ENCODE assay signal across 8 cellular contexts in genomic region chr13:39942901-39943273, GRCh38.
DNase-seq lines count a peak whose midpoint lies in the region; ATAC-seq and TF ChIP-seq lines count a peak whose summit lies in the region.

No MANE protein-coding gene starts in this region.

- no peak overlapping the region for H3K4me3 ChIP-seq in RWPE2 (ENCODE audit: severe bottlenecking)
- H3K4me3 ChIP-seq in trophoblast cell (ENCODE audit: low read depth, low read length): no peak overlapping the region

- no peak overlapping the region for H4K91ac ChIP-seq in trophoblast cell (ENCODE audit: low read depth, low read length)

- no peak overlapping the region for H2BK120ac ChIP-seq in trophoblast cell (ENCODE audit: insufficient read depth, low read length, poor library complexity)

- TF ChIP-seq CTCF in RWPE2 (IDR thresholded peaks at IDR 0.05; ENCODE audit: poor library complexity, severe bottlenecking) (peak; percentile 86), type B pancreatic cell (conservative IDR thresholded peaks at IDR 0.05) (peak; percentile 92)

- H3K79me1 ChIP-seq in trophoblast cell (ENCODE audit: low read length): peaks cover 8% of the 10 kb centered on the region

- no peak overlapping the region for H2AK5ac ChIP-seq in trophoblast cell (ENCODE audit: low read length)

- H3K4me1 ChIP-seq in RWPE2 (ENCODE audit: insufficient read depth, poor library complexity, severe bottlenecking): no peaks in the 10 kb centered on the region
- H3K4me1 ChIP-seq in trophoblast cell (ENCODE audit: control insufficient read depth in 1 of 2, insufficient read depth in 2 of 2, low read length in 2 of 2): peaks cover 5% of the 10 kb centered on the region in 2 experiments

- H3K9me3 Mint-ChIP-seq in activated T-helper 2 cell treated with anti-CD3 and anti-CD28 coated beads, Interferon-gamma antibody, Interleukin-2, Interleukin-4, amounts not matched to agents 10 μg/mL and 5 μg/mL and 100 μg/mL, durations not matched to agents 14 hours and 24 hours and 36 hours: no peaks in the 10 kb centered on the region
- H3K9me3 Mint-ChIP-seq in type B pancreatic cell: peaks cover 8% of the 10 kb centered on the region

- no peak overlapping the region for H3K14ac ChIP-seq in trophoblast cell (ENCODE audit: low read length)

- no peaks in the 10 kb centered on the region for H3K79me2 ChIP-seq in trophoblast cell (ENCODE audit: control insufficient read depth, insufficient read depth, low read length, poor library complexity)

- H4K12ac ChIP-seq in trophoblast cell (ENCODE audit: low read depth, low read length): no peak overlapping the region

- no CpG with 5 or more reads among the region's 8 CpGs for WGBS in trophoblast cell (ENCODE audit: extremely low coverage, insufficient coverage, insufficient read length)

- no peak overlapping the region for H3K27ac Mint-ChIP-seq in activated T-helper 2 cell treated with anti-CD3 and anti-CD28 coated beads, Interferon-gamma antibody, Interleukin-2, Interleukin-4, amounts not matched to agents 10 μg/mL and 5 μg/mL and 100 μg/mL, durations not matched to agents 14 hours and 24 hours and 36 hours
- no peak overlapping the region for H3K27ac Mint-ChIP-seq in type B pancreatic cell

- H3K18ac ChIP-seq in trophoblast cell (ENCODE audit: low read length): no peak overlapping the region

- DNase-seq in EL (peak; percentile 83), HUDEP-2 (lab: John Stamatoyannopoulos, UW; ENCODE audit: unreplicated experiment in 76 of 76) (peak in 58 of 76 experiments; percentile 0 to 68 (median 26)), RWPE2 (ENCODE audit: low spot score) (no peak), foreskin melanocyte (peak; percentile 77), trophoblast cell (peak; percentile 84 to 91), type B pancreatic cell (ENCODE audit: extremely low spot score, unreplicated experiment) (no peak)
- peak; percentile 38 for DNase-seq in activated T-helper 2 cell treated with anti-CD3 and anti-CD28 coated beads, Interferon-gamma antibody, Interleukin-2, Interleukin-4, amounts not matched to agents 10 μg/mL and 5 μg/mL and 100 μg/mL, durations not matched to agents 14 hours and 24 hours and 36 hours (ENCODE audit: low spot score)

- no peaks in the 10 kb centered on the region for H3K36me3 Mint-ChIP-seq in activated T-helper 2 cell treated with anti-CD3 and anti-CD28 coated beads, Interferon-gamma antibody, Interleukin-2, Interleukin-4, amounts not matched to agents 10 μg/mL and 5 μg/mL and 100 μg/mL, durations not matched to agents 14 hours and 24 hours and 36 hours (ENCODE audit: low read depth)
- no peaks in the 10 kb centered on the region for H3K36me3 Mint-ChIP-seq in type B pancreatic cell

- no peak overlapping the region for H2AFZ ChIP-seq in trophoblast cell (ENCODE audit: insufficient read depth, low read length, poor library complexity)

- H3K4me2 ChIP-seq in trophoblast cell (ENCODE audit: low read length): no peak overlapping the region

- H3K36me3 ChIP-seq in RWPE2 (ENCODE audit: low read depth): no peaks in the 10 kb centered on the region
- H3K36me3 ChIP-seq in trophoblast cell (ENCODE audit: control insufficient read depth in 1 of 2, insufficient read depth in 2 of 2, low read length in 2 of 2): no peaks in the 10 kb centered on the region

- no peak overlapping the region for H2BK5ac ChIP-seq in trophoblast cell (ENCODE audit: low read depth, low read length, poor library complexity)

- intact Hi-C loops in activated T-helper 2 cell treated with anti-CD3 and anti-CD28 coated beads, Interferon-gamma antibody, Interleukin-2, Interleukin-4, amounts not matched to agents 10 μg/mL and 5 μg/mL and 100 μg/mL, durations not matched to agents 14 hours and 24 hours and 36 hours (cut with micrococcal nuclease): loop anchor here (5.0 kb wide), 2 partner anchors 261 to 739 kb away; no protein-coding TSS in a partner anchor

- peak; percentile 97 for ATAC-seq in GM21529 (IDR thresholded peaks at IDR 0.05; ENCODE audit: unreplicated experiment)
- peak; percentile 96 for ATAC-seq in RWPE2 (ENCODE audit: low read depth)

- H3K27me3 ChIP-seq in RWPE2 (ENCODE audit: insufficient read depth, poor library complexity, severe bottlenecking) (no peaks in the 10 kb centered on the region), trophoblast cell (ENCODE audit: insufficient read depth, low read length) (no peaks in the 10 kb centered on the region)

- peaks cover 17% of the 10 kb centered on the region for H3K4me1 Mint-ChIP-seq in activated T-helper 2 cell treated with anti-CD3 and anti-CD28 coated beads, Interferon-gamma antibody, Interleukin-2, Interleukin-4, amounts not matched to agents 10 μg/mL and 5 μg/mL and 100 μg/mL, durations not matched to agents 14 hours and 24 hours and 36 hours (ENCODE audit: low read depth)
- no peaks in the 10 kb centered on the region for H3K4me1 Mint-ChIP-seq in type B pancreatic cell (ENCODE audit: unreplicated experiment)

- H4K8ac ChIP-seq in trophoblast cell (ENCODE audit: low read depth, low read length): no peak overlapping the region

- H3K9ac ChIP-seq in trophoblast cell (ENCODE audit: low read length): no peak overlapping the region

- H3K27me3 Mint-ChIP-seq in activated T-helper 2 cell treated with anti-CD3 and anti-CD28 coated beads, Interferon-gamma antibody, Interleukin-2, Interleukin-4, amounts not matched to agents 10 μg/mL and 5 μg/mL and 100 μg/mL, durations not matched to agents 14 hours and 24 hours and 36 hours (ENCODE audit: low read depth): peaks cover 3% of the 10 kb centered on the region
- H3K27me3 Mint-ChIP-seq in type B pancreatic cell: peaks cover 13% of the 10 kb centered on the region

- H3K9me3 ChIP-seq in RWPE2 (ENCODE audit: severe bottlenecking): no peaks in the 10 kb centered on the region
- H3K9me3 ChIP-seq in trophoblast cell (ENCODE audit: insufficient read depth, low read depth, low read length): no peaks in the 10 kb centered on the region

- H3K4me3 Mint-ChIP-seq in activated T-helper 2 cell treated with anti-CD3 and anti-CD28 coated beads, Interferon-gamma antibody, Interleukin-2, Interleukin-4, amounts not matched to agents 10 μg/mL and 5 μg/mL and 100 μg/mL, durations not matched to agents 14 hours and 24 hours and 36 hours (ENCODE audit: low read depth): no peak overlapping the region
- no peak overlapping the region for H3K4me3 Mint-ChIP-seq in type B pancreatic cell

- H3K27ac ChIP-seq in RWPE2 (ENCODE audit: poor library complexity, severe bottlenecking) (no peak overlapping the region), trophoblast cell (ENCODE audit: low read depth, low read length) (no peak overlapping the region)

- H2BK12ac ChIP-seq in trophoblast cell (ENCODE audit: low read length): no peak overlapping the region

- H3K23ac ChIP-seq in trophoblast cell (ENCODE audit: low read length): no peak overlapping the region

- H3K4ac ChIP-seq in trophoblast cell (ENCODE audit: low read depth, low read length): no peak overlapping the region

Comparison
In these comparisons a context has a peak if more than half of its experiments do, and no peak if none do; other contexts are left out.
1. DNase-seq: peak in EL (single experiment), HUDEP-2 (58 of 76), activated T-helper 2 cell treated with anti-CD3 and anti-CD28 coated beads, Interferon-gamma antibody, Interleukin-2, Interleukin-4, amounts not matched to agents 10 μg/mL and 5 μg/mL and 100 μg/mL, durations not matched to agents 14 hours and 24 hours and 36 hours (single experiment), foreskin melanocyte (single experiment) and trophoblast cell (2 of 2); none in RWPE2 (single experiment) and type B pancreatic cell (single experiment).